ENCODE assay signal across 27 cellular contexts in the genomic region with DNA sequence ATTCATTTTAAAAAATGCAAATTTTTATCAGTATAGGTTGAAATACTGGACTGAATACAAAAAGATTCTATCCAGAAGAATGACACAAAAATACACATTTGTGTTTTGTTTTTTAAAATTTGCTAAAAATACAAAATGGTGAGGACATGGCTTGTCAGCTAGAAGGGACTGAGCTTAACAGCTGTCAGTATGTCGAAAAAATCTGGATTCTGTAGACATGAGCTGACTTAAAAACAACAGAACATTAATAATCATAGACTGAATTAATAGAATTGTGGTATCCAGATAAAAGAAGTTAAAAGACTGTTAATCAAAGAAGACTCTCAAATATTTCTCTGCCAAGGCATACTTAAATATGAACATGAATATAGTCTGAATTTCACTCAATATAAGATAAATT.
"Had no signal": no experiment of that assay in that cellular context is flagged by ENCODE, and none has a peak within 500 bp of the region (broad histone marks: within the 10 kb centered on the region; RNA-seq: fewer than 3 reads in every experiment).

No MANE protein-coding gene starts in this region.

- H2AFZ ChIP-seq: hepatocyte had no signal

- FAIRE-seq: urothelium cell line had no signal

- H3K36me3 ChIP-seq: cardiac muscle cell, gastrocnemius medialis, thoracic aorta, WERI-Rb-1 had no signal

- H3K4me2 ChIP-seq: hepatocyte had no signal

- H3K27me3 ChIP-seq: body of pancreas, cardiac muscle cell, gastrocnemius medialis, hepatocyte had no signal

- H3K79me2 ChIP-seq: hepatocyte had no signal

- DNase-seq: activated CD4-positive, alpha-beta T cell treated with anti-CD3 and anti-CD28 coated beads for 48 hours; activated CD4-positive, alpha-beta T cell treated with anti-CD3 and anti-CD28 coated beads, Interleukin-2, amount 50 U/mL, for 48 hours; activated CD8-positive, alpha-beta memory T cell treated with anti-CD3 and anti-CD28 coated beads for 24 hours; activated effector memory CD4-positive, alpha-beta T cell treated with Interleukin-2 at 50 U/mL for 16 hours; activated naive CD4-positive, alpha-beta T cell treated with Interleukin-2 at 50 U/mL for 16 hours; anterior cingulate cortex; body of pancreas; cortex of kidney; effector memory CD8-positive, alpha-beta T cell; gastrocnemius medialis; islet precursor cell; left cardiac atrium; natural killer cell; posterior cingulate gyrus; right cardiac atrium; stimulated activated CD4-positive, alpha-beta T cell treated with anti-CD3 and anti-CD28 coated beads, Interleukin-12 subunit alpha, Interleukin-12 subunit beta, amount 100 ng/mL, for 4 hours; stimulated activated CD4-positive, alpha-beta T cell treated with anti-CD3 and anti-CD28 coated beads, Interleukin-4, amount 100 ng/mL, for 24 hours; T-helper 17 cell; T1000; trophoblast cell; WERI-Rb-1 had no signal

- H3K27ac ChIP-seq: body of pancreas, cardiac muscle cell, gastrocnemius medialis, hepatocyte, thoracic aorta, WERI-Rb-1 had no signal

- H3K9me3 ChIP-seq: body of pancreas, gastrocnemius medialis, thoracic aorta had no signal

- ATAC-seq: activated CD4-positive, CD25-positive, alpha-beta regulatory T cell treated with anti-CD3 and anti-CD28 coated beads, Interleukin-2, amount 50 U/mL, for 24 hours; body of pancreas; effector memory CD8-positive, alpha-beta T cell; gastrocnemius medialis; left cardiac atrium; natural killer cell; right cardiac atrium; stimulated activated effector memory CD8-positive, alpha-beta T cell treated with anti-CD3 and anti-CD28 coated beads, Interleukin-12 subunit alpha, Interleukin-12 subunit beta, amount 100 ng/mL, for 72 hours; T-helper 17 cell had no signal

- H3K4me3 ChIP-seq: body of pancreas, cardiac muscle cell, gastrocnemius medialis, hepatocyte, thoracic aorta had no signal

- H3K4me1 ChIP-seq: body of pancreas, gastrocnemius medialis had no signal
